ENCODE assay signal across 17 cellular contexts in the genomic region with DNA sequence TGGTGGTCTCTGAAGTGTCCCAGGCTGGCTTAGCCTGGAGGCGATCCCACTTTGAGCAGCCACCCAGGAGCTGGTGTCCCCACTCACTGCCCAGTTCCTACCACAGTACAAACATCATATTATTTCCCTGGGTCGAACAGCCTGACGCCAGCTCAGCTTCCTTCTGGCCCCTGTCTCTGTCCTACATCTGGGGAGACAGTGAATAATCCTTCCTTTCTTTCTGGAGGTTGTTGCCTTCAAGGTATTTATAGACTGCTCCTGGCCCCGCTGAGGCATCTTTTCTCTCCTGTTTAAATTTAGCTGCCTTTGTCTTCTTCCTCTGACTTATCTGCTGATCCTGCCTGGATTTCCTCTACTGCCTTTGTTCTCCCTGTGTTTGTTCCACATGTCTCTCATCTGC. TPM values are rescaled to one million over a fixed set of nuclear protein-coding genes. Genes with fewer than 3 reads are reported as not detected.
A peak's percentile ranks its signal among the peaks of the same experiment; 100 is the strongest.
DNase-seq lines count a peak whose midpoint lies in the region; ATAC-seq, FAIRE-seq and TF ChIP-seq lines count a peak whose summit lies in the region.
"Had no signal": no experiment of that assay in that cellular context is flagged by ENCODE, and none has a peak within 500 bp of the region (broad histone marks: within the 10 kb centered on the region; RNA-seq: fewer than 3 reads in every experiment).

No MANE protein-coding gene starts in this region.

- no peak for DNase-seq in H9
- DNase-seq in cardiac fibroblast (ENCODE audit: low read depth in 2 of 2), result peak; percentile 1 to 22
- peak; percentile 13 for DNase-seq in retina
- DNase-seq in GM12891 (ENCODE audit: insufficient read length, low spot score), result no peak
- DNase-seq in left colon, result no peak
- DNase-seq in central memory CD4-positive, alpha-beta T cell, result no peak
- DNase-seq: KG1, NCI-H1092, NCI-H345, PC-9 had no signal

- no peak overlapping the region for H3T11ph ChIP-seq in H9 (ENCODE audit: low read length)

- no peak overlapping the region for H3K56ac ChIP-seq in H9 (ENCODE audit: insufficient read length, low read depth, low read length)

- H3K27ac Mint-ChIP-seq in H9, result peak overlapping the region in 2 of 3 experiments; percentile 4 to 7; a peak in 4 of 7 replicates

- H4K8ac ChIP-seq in H9 (replicated peaks; ENCODE audit: insufficient read length, low read depth, low read length), result no peak overlapping the region

- H3K4me3 ChIP-seq in cardiac fibroblast (replicated peaks in 1 of 2; ENCODE audit: low read depth in 2 of 2, low read length in 2 of 2) (no peak overlapping the region), mesodermal cell (ENCODE audit: extremely low read depth, insufficient read depth, low read length, poor library complexity, severe bottlenecking) (no peak overlapping the region)
- H3K4me3 ChIP-seq: BLaER1, PC-9 had no signal

- H3K4ac ChIP-seq in H9 (ENCODE audit: low read depth, low read length), result no peak overlapping the region

- H2BK20ac ChIP-seq in H9 (ENCODE audit: low read depth, low read length, poor library complexity, severe bottlenecking), result no peak overlapping the region

- no peaks in the 10 kb centered on the region for H4K20me1 ChIP-seq in H9 (ENCODE audit: control insufficient read depth, insufficient read depth, insufficient read length)
- H4K20me1 ChIP-seq: BLaER1 had no signal

- H3K9me3 ChIP-seq in H9 (ENCODE audit: control insufficient read depth, low read depth, low read length), result no peaks in the 10 kb centered on the region
- no peaks in the 10 kb centered on the region for H3K9me3 ChIP-seq in mesodermal cell (ENCODE audit: control insufficient read depth, low read length)
- H3K9me3 ChIP-seq: BLaER1 had no signal

- no peak overlapping the region for H2BK12ac ChIP-seq in H9 (ENCODE audit: insufficient read length, low read depth, low read length)

- no peak for ATAC-seq in left colon
- no peak for ATAC-seq in GM18909 (IDR thresholded peaks at IDR 0.05; ENCODE audit: poor library complexity, unreplicated experiment)

- no peak overlapping the region for H3K18ac ChIP-seq in H9 (ENCODE audit: insufficient read length, low read depth, low read length)

- peaks cover 43 to 50% of the 10 kb centered on the region in 2 experiments for H3K4me1 Mint-ChIP-seq in H9

- intact Hi-C loops in left colon (cut with DNase I, micrococcal nuclease), result loop anchor here in 1 of 2 donors (10.0 kb wide), 1 partner anchor 280 kb away; no protein-coding TSS in a partner anchor

- H3K36me3 Mint-ChIP-seq in H9 (ENCODE audit: insufficient read depth in 1 of 3, low read depth in 3 of 3), result no peaks in the 10 kb centered on the region

- H3K23ac ChIP-seq in H9 (ENCODE audit: insufficient read length, low read depth, low read length), result no peak overlapping the region

- H3K27me3 ChIP-seq in H9 (ENCODE audit: insufficient read depth, low read length), result no peaks in the 10 kb centered on the region
- H3K27me3 ChIP-seq: BLaER1 had no signal

- H3K79me1 ChIP-seq in H9 (ENCODE audit: insufficient read depth, low read depth, low read length, poor library complexity, severe bottlenecking), result no peaks in the 10 kb centered on the region

- no peak overlapping the region for H2BK5ac ChIP-seq in H9 (ENCODE audit: insufficient read length, low read length)

- TF ChIP-seq CTCF in H9 (conservative IDR thresholded peaks at IDR 0.05), result no peak
- no peak for TF ChIP-seq CTCF in cardiac fibroblast (IDR thresholded peaks at IDR 0.05; ENCODE audit: low read depth, low read length)

- no peak for TF ChIP-seq POLR2A in GM12891 (IDR thresholded peaks at IDR 0.05; ENCODE audit: low read depth, low read length)

- no peak overlapping the region for H2AFZ ChIP-seq in H9 (ENCODE audit: low read length)
- H2AFZ ChIP-seq: PC-9 had no signal

- no peak overlapping the region for H2BK15ac ChIP-seq in H9 (ENCODE audit: low read depth, low read length)

- H2BK120ac ChIP-seq in H9 (ENCODE audit: low read depth, low read length, poor library complexity, severe bottlenecking), result no peak overlapping the region

- no peak overlapping the region; a peak in 1 of 5 replicates for H3K4me3 Mint-ChIP-seq in H9

- H2AK5ac ChIP-seq in H9 (ENCODE audit: insufficient read length, low read length), result no peak overlapping the region

- no peak overlapping the region for H3K14ac ChIP-seq in H9 (ENCODE audit: insufficient read depth, low read length)

- no peaks in the 10 kb centered on the region for H3K36me3 ChIP-seq in mesodermal cell (ENCODE audit: control insufficient read depth, insufficient read depth, low read length)
- H3K36me3 ChIP-seq: BLaER1 had no signal

- H3K9me3 Mint-ChIP-seq in H9, result no peaks in the 10 kb centered on the region; a peak in 1 of 5 replicates

- H3K23me2 ChIP-seq in H9 (ENCODE audit: insufficient read length, low read depth, low read length, poor library complexity, severe bottlenecking), result no peaks in the 10 kb centered on the region

- no peaks in the 10 kb centered on the region for H3K79me2 ChIP-seq in H9 (ENCODE audit: insufficient read depth, low read length)

- H3K27ac ChIP-seq in H9 (ENCODE audit: insufficient read length, low read depth, low read length) (no peak overlapping the region), mesodermal cell (ENCODE audit: low read depth, low read length, severe bottlenecking) (peak overlapping the region; percentile 65)
- H3K27ac ChIP-seq: BLaER1, PC-9 had no signal

- FAIRE-seq in GM12891 (lab: Jason Lieb, UNC), result no peak
- FAIRE-seq: HTR-8/SVneo had no signal

- H3K9ac ChIP-seq in H9 (ENCODE audit: extremely low read depth, insufficient read length, low read length), result no peak overlapping the region
- H3K9ac ChIP-seq: BLaER1 had no signal

- H3K27me3 Mint-ChIP-seq in H9 (ENCODE audit: low read depth), result no peaks in the 10 kb centered on the region; the same call in 1 of the 2 replicates

- peak overlapping the region; percentile 1 for H3K4me2 ChIP-seq in H9 (ENCODE audit: insufficient read depth, insufficient read length, low read length)
- H3K4me2 ChIP-seq: PC-9 had no signal

- WGBS in H9 (ENCODE audit: extremely low coverage, insufficient read length, low lambda C conversion rate), result no CpG with 5 or more reads among the region's 4 CpGs
- 59 to 80% methylated on average over 2 to 4 of the region's 4 CpGs for WGBS in mesodermal cell (ENCODE audit: insufficient coverage in 2 of 2), 2 experiments

- H4K5ac ChIP-seq in H9 (ENCODE audit: insufficient read length, low read depth, low read length), result no peak overlapping the region

- no peak overlapping the region for H4K91ac ChIP-seq in H9 (ENCODE audit: insufficient read length, low read depth, low read length)

- H3K4me1 ChIP-seq in H9 (ENCODE audit: insufficient read depth, low read length), result peaks cover 10% of the 10 kb centered on the region
- H3K4me1 ChIP-seq in mesodermal cell (ENCODE audit: control insufficient read depth, insufficient read depth, low read length, poor library complexity, severe bottlenecking), result peaks cover 34% of the 10 kb centered on the region

TF ChIP-seq in GM12891, 5 proteins besides CTCF, POLR2A, EP300 and RAD21:
- TF ChIP-seq POLR2AphosphoS5 (IDR thresholded peaks at IDR 0.05; ENCODE audit: low read depth, low read length), result no peak
- TF ChIP-seq SPI1 (IDR thresholded peaks at IDR 0.05; ENCODE audit: low read depth, low read length), result no peak
- TF ChIP-seq PAX5 (IDR thresholded peaks at IDR 0.05; ENCODE audit: insufficient read depth, low read length, severe bottlenecking), result no peak
- no peak for TF ChIP-seq POU2F2 (IDR thresholded peaks at IDR 0.05; ENCODE audit: low read depth, low read length)
- TF ChIP-seq TAF1 (IDR thresholded peaks at IDR 0.05; ENCODE audit: low read depth, low read length), result no peak

RNA-seq across cellular contexts. Expression of gene LRRC55, which starts 56.8 kb away (rescaled TPM):
- 0.90 and 1.0 TPM in 2 replicates for total RNA-seq in H9 (2021)
- polyA plus RNA-seq in mesodermal cell (2013, experiment 1 of 2), result 1.4 TPM
- polyA plus RNA-seq in mesodermal cell (2013, experiment 2 of 2), result 1.2 TPM
- polyA plus RNA-seq in GM12891 (2012; ENCODE audit: low read depth, missing spikeins), result not detected
- under 1 TPM; 0.09 to 0.45 TPM for total RNA-seq in left colon
- total RNA-seq: MCF 10A, PC-9, SK-MEL-5 had no signal
- polyA plus RNA-seq: AG04450 had no signal

Comparison
In these comparisons a context has a peak if more than half of its experiments do, and no peak if none do; other contexts are left out.
1. DNase-seq: peak in cardiac fibroblast (2 of 2) and retina (single experiment); none in H9 (single experiment), GM12891 (single experiment), left colon (0 of 2) and central memory CD4-positive, alpha-beta T cell (single experiment).